Comparison of ENCODE assay signal across 8 cellular contexts in genomic region chr1:154961497-154962237, GRCh38.
DNase-seq lines count a peak whose midpoint lies in the region; ATAC-seq and TF ChIP-seq lines count a peak whose summit lies in the region.

TSS of gene PYGO2 (minus strand) at chr1:154961782. CDS start at chr1:154961576, 206 bp downstream.

- H3K4me3 ChIP-seq in choroid plexus epithelial cell (ENCODE audit: low read depth, low read length), result peak within 1 kb of the TSS; percentile 86

- peak within 1 kb of the TSS; percentile 100 for H3K27ac ChIP-seq in layer of hippocampus (ENCODE audit: low read depth, low read length)

- H3K27me3 ChIP-seq in layer of hippocampus (ENCODE audit: control insufficient read depth, insufficient read depth, low read length), result no peaks in the 10 kb centered on the region

- TF ChIP-seq CTCF in choroid plexus epithelial cell (conservative IDR thresholded peaks at IDR 0.05; ENCODE audit: low read depth, low read length), result no peak

- DNase-seq in AG08396 (ENCODE audit: low spot score) (peak; percentile 86), NCI-H345 (lab: John Stamatoyannopoulos, UW) (peak; percentile 90), choroid plexus epithelial cell (ENCODE audit: low read depth) (peak; percentile 78)
- peak; percentile 69 to 71 for DNase-seq in activated CD4-positive, alpha-beta T cell treated with anti-CD3 and anti-CD28 coated beads for 24 hours (ENCODE audit: low read depth in 2 of 2)
- DNase-seq in stimulated activated CD4-positive, alpha-beta T cell treated with anti-CD3 and anti-CD28 coated beads, Interleukin-1b, Interleukin-23, amount 100 ng/mL, for 48 hours, result peak; percentile 82

- ATAC-seq in GM18868 (IDR thresholded peaks at IDR 0.05; ENCODE audit: unreplicated experiment), result peak; percentile 79
- peak; percentile 64 for ATAC-seq in HG03103 (IDR thresholded peaks at IDR 0.05; ENCODE audit: low read depth, unreplicated experiment)

Comparison
In these comparisons a context has a peak if more than half of its experiments do, and no peak if none do; other contexts are left out.
1. Peak in every context shown above with its lines: DNase-seq, ATAC-seq, H3K4me3 ChIP-seq and H3K27ac ChIP-seq.